8 cellular contexts compared by ENCODE assay signal in the genomic region with DNA sequence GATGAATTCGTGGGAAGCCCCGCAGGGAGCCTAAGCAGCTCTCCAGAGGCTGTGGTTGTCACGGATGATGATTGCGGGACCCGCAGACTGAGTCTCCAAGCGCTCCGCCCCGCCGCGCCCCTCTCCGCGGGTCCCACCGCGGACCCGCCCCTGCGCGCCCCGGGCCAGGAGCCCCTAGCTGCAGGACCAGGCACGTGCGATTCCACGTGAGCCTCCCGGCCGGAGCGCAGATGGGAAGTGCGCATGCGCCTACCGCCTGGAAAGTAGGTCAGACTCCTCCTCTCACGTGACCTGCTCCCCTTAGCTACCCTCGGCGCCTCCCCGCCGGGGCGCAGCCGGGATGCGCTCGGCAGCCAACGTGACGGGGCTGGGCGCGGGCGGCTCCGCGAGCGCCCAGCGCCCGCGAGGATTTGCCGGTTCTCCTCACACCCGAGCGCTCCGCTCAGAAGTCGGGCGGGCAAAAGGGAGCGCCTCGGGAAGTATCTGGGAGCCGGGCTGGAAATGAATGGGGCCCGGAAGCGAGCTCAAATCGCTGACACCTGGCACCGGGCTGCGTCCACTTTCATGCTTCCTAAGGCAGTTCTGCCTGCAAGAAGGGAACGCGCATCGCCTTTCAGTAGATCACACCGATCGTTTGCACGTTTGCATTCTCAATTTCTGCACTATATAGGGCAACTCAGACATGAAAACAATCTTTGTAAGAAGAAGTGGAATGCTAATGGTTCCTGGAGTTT. TPM values are rescaled to one million over a fixed set of nuclear protein-coding genes. Genes with fewer than 3 reads are reported as not detected.
DNase-seq lines count a peak whose midpoint lies in the region; ATAC-seq and TF ChIP-seq lines count a peak whose summit lies in the region.

No MANE protein-coding gene starts in this region.

- TF ChIP-seq POLR2A in prostate gland (IDR thresholded peaks at IDR 0.05) = peak; percentile 28

- H3K4me3 Mint-ChIP-seq in T-helper 1 cell treated with Interleukin-12 subunit alpha and Interleukin-12 subunit beta and Interleukin-4 antibody, amounts not matched to agents 30 μg/mL and 1 μg/mL, for 36 hours = peak overlapping the region; percentile 85

- DNase-seq in NCI-H1105 treated with DMSO at 0.1 percent for 48 hours (lab: John Stamatoyannopoulos, UW) (peak; percentile 91), left ventricle myocardium superior (peak; percentile 96), prostate gland (ENCODE audit: low spot score) (peak; percentile 94), ureter (ENCODE audit: low spot score) (peak; percentile 94)

- H3K9me3 Mint-ChIP-seq in T-helper 1 cell treated with Interleukin-12 subunit alpha and Interleukin-12 subunit beta and Interleukin-4 antibody, amounts not matched to agents 30 μg/mL and 1 μg/mL, for 36 hours = no peaks in the 10 kb centered on the region

- ATAC-seq in HG02678 (IDR thresholded peaks at IDR 0.05; ENCODE audit: unreplicated experiment) (peak; percentile 94), left ventricle myocardium superior (peak; percentile 100)

- peaks cover 15% of the 10 kb centered on the region for H3K4me1 Mint-ChIP-seq in T-helper 1 cell treated with Interleukin-12 subunit alpha and Interleukin-12 subunit beta and Interleukin-4 antibody, amounts not matched to agents 30 μg/mL and 1 μg/mL, for 36 hours (ENCODE audit: low read depth)

- WGBS in prostate gland = 0% methylated on average over 67 of the region's 67 CpGs

- H3K4me1 ChIP-seq in prostate gland (replicated peaks) = no peaks in the 10 kb centered on the region

- no peaks in the 10 kb centered on the region for H3K36me3 Mint-ChIP-seq in T-helper 1 cell treated with Interleukin-12 subunit alpha and Interleukin-12 subunit beta and Interleukin-4 antibody, amounts not matched to agents 30 μg/mL and 1 μg/mL, for 36 hours (ENCODE audit: low read depth)

- TF ChIP-seq CTCF in GM12875 (IDR thresholded peaks at IDR 0.05; ENCODE audit: borderline replicate concordance, insufficient read depth, low read depth, low read length) (no peak), prostate gland (IDR thresholded peaks at IDR 0.05) (peak in 2 of 4 experiments; percentile 30 to 33)

- H3K27me3 Mint-ChIP-seq in T-helper 1 cell treated with Interleukin-12 subunit alpha and Interleukin-12 subunit beta and Interleukin-4 antibody, amounts not matched to agents 30 μg/mL and 1 μg/mL, for 36 hours (ENCODE audit: low read depth) = peaks cover 43% of the 10 kb centered on the region

- H3K4me3 ChIP-seq in GM12875 (ENCODE audit: low read depth, low read length) = peak overlapping the region; percentile 56
- H3K4me3 ChIP-seq in prostate gland = peak overlapping the region; percentile 33

- H3K27me3 ChIP-seq in prostate gland (replicated peaks; ENCODE audit: insufficient read depth) = no peaks in the 10 kb centered on the region

- intact Hi-C loops in left ventricle myocardium superior (cut with micrococcal nuclease) = no loop called here
- intact Hi-C loops in prostate gland (cut with DNase I) = loop anchor here (1.0 to 10.0 kb wide), 3 partner anchors 26 to 276 kb away; a partner anchor contains a TSS

- H3K27ac ChIP-seq in angular gyrus (ENCODE audit: low read depth, low read length) (peak overlapping the region; percentile 72), prostate gland (peak overlapping the region; percentile 61 to 79)

- H3K27ac Mint-ChIP-seq in T-helper 1 cell treated with Interleukin-12 subunit alpha and Interleukin-12 subunit beta and Interleukin-4 antibody, amounts not matched to agents 30 μg/mL and 1 μg/mL, for 36 hours = no peak overlapping the region

- no peaks in the 10 kb centered on the region for H3K36me3 ChIP-seq in prostate gland

- no peaks in the 10 kb centered on the region for H3K9me3 ChIP-seq in prostate gland

RNA-seq across cellular contexts. Expression of a gene that starts 26.4 kb away (rescaled TPM):
- total RNA-seq in left ventricle myocardium superior (38.8 TPM), prostate gland (10 to 100 TPM; 26.5 to 34.9 TPM), ureter (23.8 TPM)

Comparison
In these comparisons a context has a peak if more than half of its experiments do, and no peak if none do; other contexts are left out.
1. Peak in every context shown above with its lines: DNase-seq, ATAC-seq, H3K4me3 ChIP-seq and H3K27ac ChIP-seq.